Comparison of ENCODE assay signal across 19 cellular contexts in genomic region chr1:24894002-24894401, GRCh38. TPM values are rescaled to one million over a fixed set of nuclear protein-coding genes. Genes with fewer than 3 reads are reported as not detected.
A peak's percentile ranks its signal among the peaks of the same experiment; 100 is the strongest.
DNase-seq lines count a peak whose midpoint lies in the region; ATAC-seq, FAIRE-seq and TF ChIP-seq lines count a peak whose summit lies in the region.
"Had no signal": no experiment of that assay in that cellular context is flagged by ENCODE, and none has a peak within 500 bp of the region (broad histone marks: within the 10 kb centered on the region; RNA-seq: fewer than 3 reads in every experiment).

No MANE protein-coding gene starts in this region.

- WGBS in right lobe of liver (ENCODE audit: insufficient coverage, low coverage, low lambda C conversion rate, missing lambda C conversion rate) = 71% methylated on average over 8 of the region's 8 CpGs
- WGBS in HepG2 (ENCODE audit: low lambda C conversion rate) = 43% methylated on average over 8 of the region's 8 CpGs
- WGBS in transverse colon (ENCODE audit: low coverage in 1 of 2), 2 donors = 64 to 80% methylated on average over 5 to 8 of the region's 8 CpGs

- POLR2A ChIA-PET in HepG2 (lab: Yijun Ruan, JAX) = no interaction called here

- no TSS peak for BruUV-seq in HepG2 (replicated peaks; lab: Mats Ljungman, UMichigan)

- H3K27ac ChIP-seq in right lobe of liver (no peak overlapping the region), HepG2 (ENCODE audit: extremely low read length, insufficient read depth, low read length) (no peak overlapping the region), VCaP (peak overlapping the region; percentile 90), mucosa of rectum (ENCODE audit: low read depth in 2 of 2, low read length in 2 of 2) (peak overlapping the region; percentile 43 to 88), transverse colon (peak overlapping the region; percentile 38 to 82 (median 74)), colonic mucosa (no peak overlapping the region)
- H3K27ac ChIP-seq: BLaER1, RWPE1, SJSA1 had no signal

- H4K20me1 ChIP-seq in HepG2 (ENCODE audit: insufficient read depth, low read length) = no peaks in the 10 kb centered on the region
- H4K20me1 ChIP-seq: BLaER1 had no signal

- no peaks in the 10 kb centered on the region for H3K79me2 ChIP-seq in HepG2 (ENCODE audit: insufficient read depth, low read length)

- no peaks in the 10 kb centered on the region for H3K36me3 ChIP-seq in right lobe of liver
- H3K36me3 ChIP-seq in HepG2 (replicated peaks in 1 of 2; ENCODE audit: control insufficient read depth in 1 of 2, insufficient read depth in 2 of 2, low read length in 2 of 2) = no peaks in the 10 kb centered on the region
- H3K36me3 ChIP-seq in mucosa of rectum (ENCODE audit: control insufficient read depth in 2 of 2, insufficient read depth in 2 of 2, low read length in 2 of 2) = no peaks in the 10 kb centered on the region
- H3K36me3 ChIP-seq in transverse colon = no peaks in the 10 kb centered on the region
- H3K36me3 ChIP-seq in colonic mucosa = no peaks in the 10 kb centered on the region
- H3K36me3 ChIP-seq: BLaER1, HAP-1, SJSA1 had no signal

- peak in 2 of 3 donors; percentile 8 to 25 for DNase-seq in right lobe of liver
- no peak for DNase-seq in HepG2 (ENCODE audit: low spot score)
- no peak for DNase-seq in transverse colon
- no peak for DNase-seq in KG1 (lab: John Stamatoyannopoulos, UW)
- DNase-seq in colonic mucosa = no peak
- DNase-seq: CD8-positive, alpha-beta memory T cell; DND-41; GF-D8; NCI-H1048; NCI-H2227 treated with DMSO at 0.1 percent for 48 hours; NCI-H524 treated with DMSO at 0.1 percent for 48 hours; OCI-M1 had no signal

- ATAC-seq in right lobe of liver (no peak), HepG2 (no peak), GM21786 (IDR thresholded peaks at IDR 0.05; ENCODE audit: unreplicated experiment) (no peak)

- H3K4me2 ChIP-seq in HepG2 (ENCODE audit: low read depth, low read length) = no peak overlapping the region
- H3K4me2 ChIP-seq: BLaER1 had no signal

- no peak for TF ChIP-seq RAD21 in HepG2 (CRISPR knock-in tag; IDR thresholded peaks at IDR 0.05)

- H2AFZ ChIP-seq in HepG2 (ENCODE audit: low read length) = no peak overlapping the region

- H3K9ac ChIP-seq in HepG2 (ENCODE audit: insufficient read depth, low read depth, low read length) = no peak overlapping the region
- peak overlapping the region in 1 of 2 donors; percentile 50 for H3K9ac ChIP-seq in mucosa of rectum (ENCODE audit: low read depth in 1 of 2, low read length in 2 of 2)
- no peak overlapping the region for H3K9ac ChIP-seq in colonic mucosa (ENCODE audit: low read depth in 2 of 2, low read length in 2 of 2)
- H3K9ac ChIP-seq: BLaER1 had no signal

- H3K4me1 ChIP-seq in right lobe of liver = peaks cover 0 to 16% (median 2%) of the 10 kb centered on the region in 4 donors
- H3K4me1 ChIP-seq in HepG2 (ENCODE audit: insufficient read depth, low read length) = no peaks in the 10 kb centered on the region
- H3K4me1 ChIP-seq in mucosa of rectum (ENCODE audit: control insufficient read depth in 2 of 2, insufficient read depth in 2 of 2, low read length in 2 of 2) = peaks cover 15 to 39% of the 10 kb centered on the region in 2 donors
- H3K4me1 ChIP-seq in transverse colon = peaks cover 0 to 54% (median 17%) of the 10 kb centered on the region in 4 donors
- H3K4me1 ChIP-seq in colonic mucosa = no peaks in the 10 kb centered on the region
- H3K4me1 ChIP-seq: HAP-1, SJSA1 had no signal

- H3K4me3 ChIP-seq in right lobe of liver (no peak overlapping the region), HepG2 (replicated peaks in 1 of 3; ENCODE audit: insufficient read depth in 1 of 3, low read depth in 2 of 3, low read length in 3 of 3) (no peak overlapping the region), mucosa of rectum (ENCODE audit: low read length in 2 of 2) (no peak overlapping the region), transverse colon (no peak overlapping the region), colonic mucosa (no peak overlapping the region)
- H3K4me3 ChIP-seq: BLaER1, HAP-1, SJSA1 had no signal

- in situ Hi-C loops in HepG2 (cut with HindIII; ENCODE audit: extremely low pct_ligation_motif_present, low pct_unique_long_range_greater_than_20kb) (no loop called here), transverse colon (cut with MboI; ENCODE audit: low pct_ligation_motif_present in 1 of 4, low pct_unique_long_range_greater_than_20kb in 1 of 4, low sequenced_read_pairs in 3 of 4) (no loop called here)

- TF ChIP-seq POLR2A in right lobe of liver (IDR thresholded peaks at IDR 0.05) = no peak
- TF ChIP-seq POLR2A in HepG2 (IDR thresholded peaks at IDR 0.05; ENCODE audit: insufficient read depth in 1 of 2, low read depth in 2 of 2, low read length in 2 of 2) = no peak
- TF ChIP-seq POLR2A in transverse colon (IDR thresholded peaks at IDR 0.05) = no peak

- H3K27me3 ChIP-seq in right lobe of liver (no peaks in the 10 kb centered on the region), HepG2 (ENCODE audit: control insufficient read depth in 1 of 2, insufficient read depth in 2 of 2, low read length in 2 of 2) (peaks cover 1 to 10% of the 10 kb centered on the region in 2 experiments; a peak in 2 of 5 replicates), mucosa of rectum (ENCODE audit: control insufficient read depth in 2 of 2, insufficient read depth in 2 of 2, low read length in 2 of 2) (no peaks in the 10 kb centered on the region), transverse colon (no peaks in the 10 kb centered on the region), colonic mucosa (no peaks in the 10 kb centered on the region)
- H3K27me3 ChIP-seq: BLaER1, SJSA1 had no signal

- TF ChIP-seq EP300 in HepG2 (IDR thresholded peaks at IDR 0.05; ENCODE audit: low read depth in 2 of 2, low read length in 2 of 2) (no peak), HepG2 (CRISPR knock-in tag; IDR thresholded peaks at IDR 0.05; ENCODE audit: borderline replicate concordance) (no peak), transverse colon (IDR thresholded peaks at IDR 0.05; ENCODE audit: low read depth) (no peak)

- FAIRE-seq in HepG2 (lab: Jason Lieb, UNC) = no peak

- CTCF ChIA-PET in HepG2 (lab: Yijun Ruan, JAX; ENCODE audit: low intra/inter-chr PET ratio, low total read pairs) = no interaction called here

- TF ChIP-seq CTCF in right lobe of liver (IDR thresholded peaks at IDR 0.05) (no peak), HepG2 (CRISPR knock-in tag; IDR thresholded peaks at IDR 0.05) (no peak), VCaP (conservative IDR thresholded peaks at IDR 0.05) (no peak), transverse colon (IDR thresholded peaks at IDR 0.05) (no peak), colonic mucosa (IDR thresholded peaks at IDR 0.05) (no peak)

- H3K9me3 ChIP-seq in right lobe of liver = no peaks in the 10 kb centered on the region
- peaks cover 11% of the 10 kb centered on the region for H3K9me3 ChIP-seq in HepG2 (ENCODE audit: low read length)
- no peaks in the 10 kb centered on the region for H3K9me3 ChIP-seq in mucosa of rectum (ENCODE audit: control insufficient read depth in 2 of 2, low read length in 2 of 2)
- peaks cover 0 to 4% of the 10 kb centered on the region in 2 donors for H3K9me3 ChIP-seq in transverse colon
- no peaks in the 10 kb centered on the region for H3K9me3 ChIP-seq in colonic mucosa

- intact Hi-C loops in right lobe of liver (cut with DNase I) (no loop called here), HepG2 (cut with micrococcal nuclease; ENCODE audit: unreplicated experiment) (loop anchor here (1.0 kb wide), 1 partner anchor 42 kb away; no protein-coding TSS in a partner anchor), transverse colon (cut with DNase I; ENCODE audit: low total_unique reads) (loop anchor here (5.0 kb wide), 1 partner anchor 1308 kb away; no protein-coding TSS in a partner anchor), colonic mucosa (cut with DNase I) (no loop called here)

TF ChIP-seq in HepG2, 621 proteins besides CTCF, POLR2A, EP300 and RAD21:
- TF ChIP-seq TEAD2 (CRISPR knock-in tag; IDR thresholded peaks at IDR 0.05) = no peak
- no peak for TF ChIP-seq ZNF878 (CRISPR knock-in tag; IDR thresholded peaks at IDR 0.05)

RNA-seq across cellular contexts. Expression of gene RUNX3, which starts 36.1 kb away (rescaled TPM):
- total RNA-seq in right lobe of liver (1 to 10 TPM in 3 of 6 experiments, under 1 TPM in 3; 0.46 to 3.1 (median 0.84) TPM), HepG2 (2016; rRNA removed; fragmentation: Illumina TruSeq; extraction: Trizol) (0.04 TPM in 1 of 2 replicates, not detected in the other), transverse colon (1 to 10 TPM; 1.5 to 4.8 (median 3.4) TPM), colonic mucosa (1 to 10 TPM; 1.6 to 3.2 TPM)
- not detected in 2 replicates for total RNA-seq in HepG2 (2016; cell fraction: cytosol; rRNA removed; fragmentation: Illumina TruSeq; extraction: Trizol; ENCODE audit: low read depth)
- total RNA-seq in HepG2 (2016; cell fraction: insoluble cytoplasmic fraction; rRNA removed; fragmentation: Illumina TruSeq; extraction: Trizol) = 0.04 and 0.06 TPM in 2 replicates
- 0.07 TPM in 1 of 2 replicates, not detected in the other for total RNA-seq in HepG2 (2016; cell fraction: membrane; rRNA removed; fragmentation: Illumina TruSeq; extraction: Trizol)
- not detected in 2 replicates for total RNA-seq in HepG2 (2016; cell fraction: nucleus; rRNA removed; fragmentation: Illumina TruSeq; extraction: Trizol)
- polyA plus RNA-seq in HepG2 (2011; rRNA removed) = 0.17 and 0.22 TPM in 2 replicates
- 0.12 and 0.21 TPM in 2 replicates for polyA plus RNA-seq in HepG2 (2011; cell fraction: cytosol; rRNA removed)
- 0.26 and 0.35 TPM in 2 replicates for polyA plus RNA-seq in HepG2 (2011; cell fraction: nucleus; rRNA removed)
- polyA plus RNA-seq in HepG2 (2012) = 0.67 and 0.68 TPM in 2 replicates
- 0.07 TPM in 1 of 2 replicates, not detected in the other for polyA plus RNA-seq in HepG2 (2016; cell fraction: cytosol; fragmentation: Illumina TruSeq; extraction: Trizol; ENCODE audit: low read depth)
- polyA plus RNA-seq in HepG2 (2016; cell fraction: insoluble cytoplasmic fraction; fragmentation: Illumina TruSeq; extraction: Trizol; ENCODE audit: low read depth) = 0.05 and 0.15 TPM in 2 replicates
- polyA plus RNA-seq in HepG2 (2016; cell fraction: membrane; fragmentation: Illumina TruSeq; extraction: Trizol; ENCODE audit: low read depth) = 0.09 and 0.14 TPM in 2 replicates
- 0.19 TPM in 1 of 2 replicates, not detected in the other for polyA plus RNA-seq in HepG2 (2016; cell fraction: nucleus; fragmentation: Illumina TruSeq; extraction: Trizol; ENCODE audit: insufficient read depth, low read depth)
- polyA minus RNA-seq in HepG2 (2011; rRNA and poly(A)+ RNA removed; ENCODE audit: low replicate concordance) = 0.74 TPM in 1 of 2 replicates, not detected in the other
- 0.18 and 0.89 TPM in 2 replicates for polyA minus RNA-seq in HepG2 (2011; cell fraction: cytosol; rRNA and poly(A)+ RNA removed)
- 0.12 TPM in 1 of 2 replicates, not detected in the other for polyA minus RNA-seq in HepG2 (2011; cell fraction: nucleus; rRNA and poly(A)+ RNA removed)

Comparison
In these comparisons a context has a peak if more than half of its experiments do, and no peak if none do; other contexts are left out.
1. DNase-seq: peak in right lobe of liver (2 of 3); none in HepG2 (single experiment), transverse colon (single experiment), KG1 (single experiment) and colonic mucosa (single experiment).
2. intact Hi-C loops: an anchor here in HepG2 (1.0 kb wide) and transverse colon (5.0 kb wide); none called in right lobe of liver and colonic mucosa.
3. H3K27ac ChIP-seq: peak in VCaP (single experiment), mucosa of rectum (2 of 2) and transverse colon (4 of 4); none in right lobe of liver (0 of 3), HepG2 (single experiment) and colonic mucosa (single experiment).